ENCODE assay signal across 1 cellular context in genomic region chrX:119468186-119468929, GRCh38.
TF ChIP-seq lines count a peak whose summit lies in the region.

Gene SLC25A5, plus strand, starts transcription at chrX:119468444. Its CDS starts 72 bp downstream, at chrX:119468516.

TF ChIP-seq in WTC11, 78 proteins besides CTCF, POLR2A, EP300 and RAD21 (continued from another document and continues in another):
- no peak for TF ChIP-seq HMGXB4 (CRISPR knock-in tag; IDR thresholded peaks at IDR 0.05)
- no peak for TF ChIP-seq E2F4 (CRISPR knock-in tag; IDR thresholded peaks at IDR 0.05; ENCODE audit: borderline replicate concordance, low read depth)
- no peak for TF ChIP-seq ZNF263 (CRISPR knock-in tag; IDR thresholded peaks at IDR 0.05; ENCODE audit: low read depth)
- no peak for TF ChIP-seq ZNF532 (CRISPR knock-in tag; IDR thresholded peaks at IDR 0.05; ENCODE audit: borderline replicate concordance)
- TF ChIP-seq OVOL2 (CRISPR knock-in tag; IDR thresholded peaks at IDR 0.05; ENCODE audit: borderline replicate concordance) = no peak
- TF ChIP-seq ZNF232 (CRISPR knock-in tag; IDR thresholded peaks at IDR 0.05) = no peak
- peak; percentile 70; the same call in 1 of the 2 replicates for TF ChIP-seq USF1 (CRISPR knock-in tag; IDR thresholded peaks at IDR 0.05)
- no peak for TF ChIP-seq GABPB1 (CRISPR knock-in tag; IDR thresholded peaks at IDR 0.05)
- no peak for TF ChIP-seq GTF2I (CRISPR knock-in tag; conservative IDR thresholded peaks at IDR 0.05)
- TF ChIP-seq CREB1 (CRISPR knock-in tag; IDR thresholded peaks at IDR 0.05) = no peak
- no peak for TF ChIP-seq E2F5 (CRISPR knock-in tag; IDR thresholded peaks at IDR 0.05)
- TF ChIP-seq TEAD1 (CRISPR knock-in tag; IDR thresholded peaks at IDR 0.05) = 0 out of 2 replicates have a peak, but pooled peaks have one; percentile 40
- 0 out of 2 replicates have a peak, but pooled peaks have one; percentile 39 for TF ChIP-seq ZBTB43 (CRISPR knock-in tag; IDR thresholded peaks at IDR 0.05)
- TF ChIP-seq AFF4 (CRISPR knock-in tag; IDR thresholded peaks at IDR 0.05; ENCODE audit: borderline replicate concordance) = no peak
- no peak for TF ChIP-seq ZNF671 (CRISPR knock-in tag; IDR thresholded peaks at IDR 0.05)
- TF ChIP-seq FOXJ3 (CRISPR knock-in tag; IDR thresholded peaks at IDR 0.05; ENCODE audit: borderline replicate concordance) = no peak
- no peak for TF ChIP-seq NR1H2 (CRISPR knock-in tag; IDR thresholded peaks at IDR 0.05)
- no peak for TF ChIP-seq GRHL2 (CRISPR knock-in tag; IDR thresholded peaks at IDR 0.05; ENCODE audit: insufficient replicate concordance, severe bottlenecking)
- 0 out of 2 replicates have a peak, but pooled peaks have one; percentile 30 for TF ChIP-seq NFATC4 (CRISPR knock-in tag; IDR thresholded peaks at IDR 0.05)
- no peak for TF ChIP-seq IRF1 (CRISPR knock-in tag; IDR thresholded peaks at IDR 0.05)
- no peak for TF ChIP-seq PRDM15 (CRISPR knock-in tag; IDR thresholded peaks at IDR 0.05)
- peak; percentile 68; the same call in 1 of the 2 replicates for TF ChIP-seq ETV6 (CRISPR knock-in tag; IDR thresholded peaks at IDR 0.05)
- TF ChIP-seq RORB (CRISPR knock-in tag; IDR thresholded peaks at IDR 0.05) = no peak
- no peak; the same call in 1 of the 2 replicates for TF ChIP-seq NFYB (CRISPR knock-in tag; conservative IDR thresholded peaks at IDR 0.05; ENCODE audit: low read depth)
- TF ChIP-seq EMX1 (CRISPR knock-in tag; IDR thresholded peaks at IDR 0.05) = no peak
- no peak for TF ChIP-seq JAZF1 (CRISPR knock-in tag; IDR thresholded peaks at IDR 0.05)
- 0 out of 2 replicates have a peak, but pooled peaks have one; percentile 26 for TF ChIP-seq FOXP1 (CRISPR knock-in tag; IDR thresholded peaks at IDR 0.05; ENCODE audit: borderline replicate concordance)
- TF ChIP-seq ERG (CRISPR knock-in tag; IDR thresholded peaks at IDR 0.05) = no peak
- no peak for TF ChIP-seq ZNF121 (CRISPR knock-in tag; IDR thresholded peaks at IDR 0.05)
- no peak for TF ChIP-seq ZNF396 (CRISPR knock-in tag; IDR thresholded peaks at IDR 0.05; ENCODE audit: borderline replicate concordance)
- peak; percentile 56; the same call in 1 of the 2 replicates for TF ChIP-seq NFE2L1 (CRISPR knock-in tag; IDR thresholded peaks at IDR 0.05)
- TF ChIP-seq ZNF219 (CRISPR knock-in tag; IDR thresholded peaks at IDR 0.05; ENCODE audit: borderline replicate concordance) = no peak
- no peak for TF ChIP-seq IRF2 (CRISPR knock-in tag; IDR thresholded peaks at IDR 0.05; ENCODE audit: borderline replicate concordance, low read depth)
- TF ChIP-seq RELA (CRISPR knock-in tag; IDR thresholded peaks at IDR 0.05; ENCODE audit: borderline replicate concordance) = 0 out of 2 replicates have a peak, but pooled peaks have one; percentile 18
